23 cellular contexts compared by ENCODE assay signal in the genomic region with DNA sequence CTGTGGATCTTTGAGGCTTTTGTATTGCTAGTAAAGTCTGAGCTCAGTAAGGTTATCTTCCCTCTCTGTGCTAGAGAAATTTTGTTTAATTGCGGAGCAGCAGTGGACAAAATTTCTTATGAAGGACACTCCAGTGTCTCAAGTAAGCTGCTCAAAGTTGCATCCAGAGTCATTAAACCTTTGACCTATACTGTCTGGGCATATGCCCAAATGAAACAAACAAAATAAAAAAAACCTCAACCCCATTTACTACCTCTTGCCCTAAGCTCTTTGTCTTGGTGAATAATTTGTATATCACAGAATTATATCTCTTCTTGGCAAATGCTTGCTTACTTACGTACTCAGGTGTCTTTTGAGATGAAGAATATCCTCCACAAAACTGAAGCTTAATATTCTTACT.
DNase-seq lines count a peak whose midpoint lies in the region; ATAC-seq and TF ChIP-seq lines count a peak whose summit lies in the region.
"Had no signal": no experiment of that assay in that cellular context is flagged by ENCODE, and none has a peak within 500 bp of the region (broad histone marks: within the 10 kb centered on the region; RNA-seq: fewer than 3 reads in every experiment).

No MANE protein-coding gene starts in this region.

- in situ Hi-C loops in Caki2 (cut with HindIII; ENCODE audit: low pct_unique_long_range_greater_than_20kb, low sequenced_read_pairs), result no loop called here

- no peaks in the 10 kb centered on the region for H3K4me1 Mint-ChIP-seq in chondrocyte (ENCODE audit: low read depth)
- H3K4me1 Mint-ChIP-seq: CD8-positive, alpha-beta memory T cell; H9 had no signal

- H3K27ac Mint-ChIP-seq in chondrocyte (ENCODE audit: unreplicated experiment), result no peak overlapping the region
- H3K27ac Mint-ChIP-seq: B cell; CD8-positive, alpha-beta memory T cell; H9; HFFc6 had no signal

- H3K4me3 Mint-ChIP-seq in chondrocyte (ENCODE audit: unreplicated experiment), result no peak overlapping the region
- H3K4me3 Mint-ChIP-seq: B cell; CD8-positive, alpha-beta memory T cell; H9; HFFc6 had no signal

- H3K36me3 Mint-ChIP-seq in chondrocyte (ENCODE audit: low read depth), result no peaks in the 10 kb centered on the region
- H3K36me3 Mint-ChIP-seq: CD8-positive, alpha-beta memory T cell had no signal

- TF ChIP-seq CTCF in 22Rv1 (IDR thresholded peaks at IDR 0.05), result no peak
- no peak for TF ChIP-seq CTCF in chondrocyte (IDR thresholded peaks at IDR 0.05)

- H3K27ac ChIP-seq in 22Rv1, result peak overlapping the region; percentile 40
- H3K27ac ChIP-seq: C4-2B, GM23248, Peyer's patch, SK-N-MC had no signal

- intact Hi-C loops in cardiac septum (cut with DNase I), result no loop called here

- H3K9me3 Mint-ChIP-seq in chondrocyte (ENCODE audit: low read depth), result peaks cover 26% of the 10 kb centered on the region

- H3K27me3 Mint-ChIP-seq in chondrocyte (ENCODE audit: low read depth), result no peaks in the 10 kb centered on the region
- H3K27me3 Mint-ChIP-seq: B cell; CD8-positive, alpha-beta memory T cell had no signal

- ATAC-seq in left lobe of liver, result peak; percentile 39

- DNase-seq in Caki2 (ENCODE audit: low read depth), result peak; percentile 1
- peak; percentile 80 for DNase-seq in NCI-H2196 treated with DMSO at 0.1 percent for 48 hours (lab: John Stamatoyannopoulos, UW; ENCODE audit: unreplicated experiment)
- no peak for DNase-seq in left lobe of liver (ENCODE audit: low spot score)
- DNase-seq in chondrocyte (ENCODE audit: low spot score), result no peak
- no peak for DNase-seq in cardiac septum (ENCODE audit: low spot score)
- no peak for DNase-seq in glomerular visceral epithelial cell (ENCODE audit: extremely low spot score)
- DNase-seq: Calu3; CD8-positive, alpha-beta memory T cell; GM23248; H9; HFFc6; MV-4-11; NCI-H1417 treated with DMSO at 0.1 percent for 48 hours; NCI-H1694 treated with DMSO at 0.1 percent for 48 hours; NCI-H2171 treated with DMSO at 0.1 percent for 48 hours; NCI-H446; NCI-H526; Peyer's patch; SHP77 treated with DMSO at 0.1 percent for 48 hours had no signal

Comparison
In these comparisons a context has a peak if more than half of its experiments do, and no peak if none do; other contexts are left out.
1. DNase-seq: peak in Caki2 (single experiment) and NCI-H2196 treated with DMSO at 0.1 percent for 48 hours (single experiment); none in left lobe of liver (single experiment), chondrocyte (single experiment), cardiac septum (single experiment) and glomerular visceral epithelial cell (single experiment).